ENCODE assay signal across 8 cellular contexts in the genomic region with DNA sequence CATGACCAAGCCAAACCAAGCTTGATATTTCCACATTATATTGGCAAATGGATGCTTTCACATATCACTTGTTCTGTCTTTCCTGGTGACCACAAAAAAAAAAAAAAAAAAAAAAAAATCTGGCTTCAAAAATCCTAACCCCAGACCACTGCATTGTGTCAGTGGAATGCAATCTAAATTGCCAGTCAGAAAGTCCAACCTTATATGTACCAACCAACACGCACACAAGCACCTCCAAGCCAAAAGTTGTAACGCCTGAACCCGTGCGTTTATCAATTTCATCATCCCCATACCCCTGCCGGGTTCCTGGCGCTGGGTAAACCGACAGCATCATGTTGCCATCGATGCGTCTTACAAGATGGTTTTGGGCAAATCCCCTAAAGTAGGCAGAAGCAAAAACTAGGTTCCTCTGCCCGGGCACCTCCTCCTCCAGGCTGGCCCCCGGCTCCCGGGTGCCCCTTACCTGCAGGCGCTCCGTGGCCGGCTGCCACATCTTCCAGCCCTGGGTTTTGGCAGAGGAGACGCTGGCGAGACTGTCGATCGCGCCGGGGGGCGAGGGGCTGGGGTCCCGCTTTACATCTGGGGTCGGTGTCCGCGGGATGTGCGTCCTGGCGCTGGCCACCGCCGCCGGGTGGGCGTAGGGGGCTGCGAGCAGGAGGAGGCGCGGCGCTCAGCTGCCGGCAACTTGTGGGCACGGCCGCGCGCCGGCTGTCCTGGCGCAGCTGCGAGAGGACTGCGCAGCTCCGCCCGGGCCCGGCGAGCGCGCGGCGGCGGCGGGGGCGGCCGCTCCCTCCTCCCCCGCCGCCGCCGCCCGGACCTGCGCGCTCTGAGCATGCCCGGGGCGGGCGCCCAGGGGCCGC. TPM values are rescaled to one million over a fixed set of nuclear protein-coding genes. Genes with fewer than 3 reads are reported as not detected.
DNase-seq lines count a peak whose midpoint lies in the region; ATAC-seq and TF ChIP-seq lines count a peak whose summit lies in the region.

A gene with protein sequence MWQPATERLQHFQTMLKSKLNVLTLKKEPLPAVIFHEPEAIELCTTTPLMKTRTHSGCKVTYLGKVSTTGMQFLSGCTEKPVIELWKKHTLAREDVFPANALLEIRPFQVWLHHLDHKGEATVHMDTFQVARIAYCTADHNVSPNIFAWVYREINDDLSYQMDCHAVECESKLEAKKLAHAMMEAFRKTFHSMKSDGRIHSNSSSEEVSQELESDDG (minus strand): TSS at position 737 of the 860 bp plus-strand sequence. CDS start 244 bp downstream, at position 493.

- H3K27me3 ChIP-seq in esophagus squamous epithelium: peaks cover 0 to 38% (median 0%) of the 10 kb centered on the region in 4 donors

- H3K4me1 ChIP-seq in esophagus squamous epithelium: peaks cover 0 to 50% (median 14%) of the 10 kb centered on the region in 3 donors

- TF ChIP-seq POLR2A in esophagus squamous epithelium (IDR thresholded peaks at IDR 0.05): peak in 2 of 4 donors; percentile 57 to 58

- peak within 1 kb of the TSS; percentile 62 to 87 (median 76) for H3K27ac ChIP-seq in esophagus squamous epithelium

- DNase-seq in DMS53 (lab: John Stamatoyannopoulos, UW): peak; percentile 83
- peak; percentile 38 for DNase-seq in NCI-H460 (ENCODE audit: extremely low read depth, low read depth)
- no peak for DNase-seq in esophagus squamous epithelium (lab: John Stamatoyannopoulos, UW)
- DNase-seq in myocyte (ENCODE audit: low read depth): peak; percentile 75
- no peak for DNase-seq in activated naive CD4-positive, alpha-beta T cell (lab: John Stamatoyannopoulos, UW)
- DNase-seq in cortex of kidney (lab: John Stamatoyannopoulos, UW): no peak
- no peak for DNase-seq in activated CD8-positive, alpha-beta memory T cell treated with anti-CD3 and anti-CD28 coated beads for 24 hours

- intact Hi-C loops in esophagus squamous epithelium (cut with DNase I): no loop called here

- no peak for TF ChIP-seq CTCF in esophagus squamous epithelium (IDR thresholded peaks at IDR 0.05)

- WGBS in esophagus squamous epithelium, 2 donors: 6 to 23% methylated on average over 9 to 13 of the region's 68 CpGs

- H3K36me3 ChIP-seq in esophagus squamous epithelium: no peaks in the 10 kb centered on the region

- no peaks in the 10 kb centered on the region for H3K9me3 ChIP-seq in esophagus squamous epithelium

- H3K4me3 ChIP-seq in esophagus squamous epithelium: peak within 1 kb of the TSS; percentile 49 to 81 (median 57)

- no peak for ATAC-seq in HG02970 (IDR thresholded peaks at IDR 0.05; ENCODE audit: low FRiP score, unreplicated experiment)

RNA-seq across cellular contexts. Expression of the gene that starts here (rescaled TPM):
- 23.7 and 24.8 TPM in 2 replicates for total RNA-seq in NCI-H460 (2014; rRNA removed; shearing (Covaris generic))
- polyA plus RNA-seq in NCI-H460 (2014; cell fraction: nucleus; rRNA removed): 8.7 and 9.9 TPM in 2 replicates
- 10 to 100 TPM in 2 of 4 donors, 1 to 10 TPM in 2; 1.0 to 33.0 (median 8.4) TPM for total RNA-seq in esophagus squamous epithelium
- 8.5 and 9.0 TPM in 2 replicates for total RNA-seq in myocyte
- 30.6 TPM for polyA plus RNA-seq in myocyte (2012)

Comparison
In these comparisons a context has a peak if more than half of its experiments do, and no peak if none do; other contexts are left out.
1. DNase-seq: peak in DMS53 (single experiment), NCI-H460 (single experiment) and myocyte (single experiment); none in esophagus squamous epithelium (single experiment), activated naive CD4-positive, alpha-beta T cell (0 of 4), cortex of kidney (single experiment) and activated CD8-positive, alpha-beta memory T cell treated with anti-CD3 and anti-CD28 coated beads for 24 hours (single experiment).